ENCODE assay signal across 1 cellular context in the genomic region with DNA sequence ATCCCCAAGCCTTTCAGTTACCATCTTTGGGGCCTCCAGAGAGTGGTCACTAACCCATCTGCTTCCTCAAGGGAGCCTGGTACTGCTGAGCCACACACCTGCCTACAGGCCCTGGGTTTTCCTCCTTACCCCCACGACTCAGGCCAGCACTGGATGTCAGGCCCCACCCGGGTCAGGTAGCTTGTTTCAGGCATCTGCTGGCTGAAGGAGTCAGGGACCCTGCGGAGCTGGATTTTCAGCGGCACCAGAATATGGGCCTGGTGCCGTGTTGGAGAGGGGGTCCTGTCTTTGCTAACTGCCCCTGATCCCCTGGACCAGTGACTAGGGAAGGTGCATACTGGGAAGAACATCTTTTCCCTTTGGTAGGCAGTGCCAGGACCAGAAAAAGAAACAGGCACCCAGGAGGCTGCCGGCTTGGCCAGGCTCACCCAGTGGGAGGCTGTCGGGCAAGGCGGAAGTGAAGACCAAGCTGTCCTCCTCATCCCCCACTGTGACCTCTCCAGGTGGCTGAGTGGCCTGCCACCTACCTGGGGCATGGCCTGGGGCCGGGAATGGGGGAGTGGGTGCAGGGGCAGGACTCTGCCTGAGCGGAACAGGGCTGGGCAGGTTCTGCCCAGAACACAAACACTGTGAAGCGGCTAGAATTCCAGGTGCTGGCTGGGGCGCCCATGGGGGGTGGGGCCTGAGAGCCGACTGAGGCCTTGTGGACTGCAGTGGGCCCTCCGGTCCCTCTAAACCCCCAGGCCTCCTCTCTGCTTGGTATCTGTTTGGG.
A peak's percentile ranks its signal among the peaks of the same experiment; 100 is the strongest.
TF ChIP-seq lines count a peak whose summit lies in the region.

No MANE protein-coding gene starts in this region.

TF ChIP-seq in HepG2, 621 proteins besides CTCF, POLR2A, EP300 and RAD21:
- TF ChIP-seq HNRNPL (IDR thresholded peaks at IDR 0.05; ENCODE audit: low read depth, low read length) (0 out of 2 replicates have a peak, but pooled peaks have one; percentile 23), NFYB (CRISPR knock-in tag; IDR thresholded peaks at IDR 0.05) (no peak), HDAC2 (CRISPR knock-in tag; IDR thresholded peaks at IDR 0.05) (no peak), ARNT2 (CRISPR knock-in tag; IDR thresholded peaks at IDR 0.05; ENCODE audit: low read depth) (0 out of 2 replicates have a peak, but pooled peaks have one; percentile 9)
- TF ChIP-seq, protein P1, sequence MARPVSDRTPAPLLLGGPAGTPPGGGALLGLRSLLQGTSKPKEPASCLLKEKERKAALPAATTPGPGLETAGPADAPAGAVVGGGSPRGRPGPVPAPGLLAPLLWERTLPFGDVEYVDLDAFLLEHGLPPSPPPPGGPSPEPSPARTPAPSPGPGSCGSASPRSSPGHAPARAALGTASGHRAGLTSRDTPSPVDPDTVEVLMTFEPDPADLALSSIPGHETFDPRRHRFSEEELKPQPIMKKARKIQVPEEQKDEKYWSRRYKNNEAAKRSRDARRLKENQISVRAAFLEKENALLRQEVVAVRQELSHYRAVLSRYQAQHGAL (CRISPR knock-in tag; IDR thresholded peaks at IDR 0.05; ENCODE audit: not compliant biosample characterization), result no peak
- TF ChIP-seq, protein P2, sequence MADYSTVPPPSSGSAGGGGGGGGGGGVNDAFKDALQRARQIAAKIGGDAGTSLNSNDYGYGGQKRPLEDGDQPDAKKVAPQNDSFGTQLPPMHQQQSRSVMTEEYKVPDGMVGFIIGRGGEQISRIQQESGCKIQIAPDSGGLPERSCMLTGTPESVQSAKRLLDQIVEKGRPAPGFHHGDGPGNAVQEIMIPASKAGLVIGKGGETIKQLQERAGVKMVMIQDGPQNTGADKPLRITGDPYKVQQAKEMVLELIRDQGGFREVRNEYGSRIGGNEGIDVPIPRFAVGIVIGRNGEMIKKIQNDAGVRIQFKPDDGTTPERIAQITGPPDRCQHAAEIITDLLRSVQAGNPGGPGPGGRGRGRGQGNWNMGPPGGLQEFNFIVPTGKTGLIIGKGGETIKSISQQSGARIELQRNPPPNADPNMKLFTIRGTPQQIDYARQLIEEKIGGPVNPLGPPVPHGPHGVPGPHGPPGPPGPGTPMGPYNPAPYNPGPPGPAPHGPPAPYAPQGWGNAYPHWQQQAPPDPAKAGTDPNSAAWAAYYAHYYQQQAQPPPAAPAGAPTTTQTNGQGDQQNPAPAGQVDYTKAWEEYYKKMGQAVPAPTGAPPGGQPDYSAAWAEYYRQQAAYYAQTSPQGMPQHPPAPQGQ (CRISPR knock-in tag; IDR thresholded peaks at IDR 0.05; ENCODE audit: borderline replicate concordance), result 0 out of 2 replicates have a peak, but pooled peaks have one; percentile 1
- TF ChIP-seq, protein P3, sequence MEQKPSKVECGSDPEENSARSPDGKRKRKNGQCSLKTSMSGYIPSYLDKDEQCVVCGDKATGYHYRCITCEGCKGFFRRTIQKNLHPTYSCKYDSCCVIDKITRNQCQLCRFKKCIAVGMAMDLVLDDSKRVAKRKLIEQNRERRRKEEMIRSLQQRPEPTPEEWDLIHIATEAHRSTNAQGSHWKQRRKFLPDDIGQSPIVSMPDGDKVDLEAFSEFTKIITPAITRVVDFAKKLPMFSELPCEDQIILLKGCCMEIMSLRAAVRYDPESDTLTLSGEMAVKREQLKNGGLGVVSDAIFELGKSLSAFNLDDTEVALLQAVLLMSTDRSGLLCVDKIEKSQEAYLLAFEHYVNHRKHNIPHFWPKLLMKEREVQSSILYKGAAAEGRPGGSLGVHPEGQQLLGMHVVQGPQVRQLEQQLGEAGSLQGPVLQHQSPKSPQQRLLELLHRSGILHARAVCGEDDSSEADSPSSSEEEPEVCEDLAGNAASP (CRISPR knock-in tag; IDR thresholded peaks at IDR 0.05; ENCODE audit: borderline replicate concordance), result no peak
